Comparison of ENCODE assay signal across 14 cellular contexts in the genomic region with DNA sequence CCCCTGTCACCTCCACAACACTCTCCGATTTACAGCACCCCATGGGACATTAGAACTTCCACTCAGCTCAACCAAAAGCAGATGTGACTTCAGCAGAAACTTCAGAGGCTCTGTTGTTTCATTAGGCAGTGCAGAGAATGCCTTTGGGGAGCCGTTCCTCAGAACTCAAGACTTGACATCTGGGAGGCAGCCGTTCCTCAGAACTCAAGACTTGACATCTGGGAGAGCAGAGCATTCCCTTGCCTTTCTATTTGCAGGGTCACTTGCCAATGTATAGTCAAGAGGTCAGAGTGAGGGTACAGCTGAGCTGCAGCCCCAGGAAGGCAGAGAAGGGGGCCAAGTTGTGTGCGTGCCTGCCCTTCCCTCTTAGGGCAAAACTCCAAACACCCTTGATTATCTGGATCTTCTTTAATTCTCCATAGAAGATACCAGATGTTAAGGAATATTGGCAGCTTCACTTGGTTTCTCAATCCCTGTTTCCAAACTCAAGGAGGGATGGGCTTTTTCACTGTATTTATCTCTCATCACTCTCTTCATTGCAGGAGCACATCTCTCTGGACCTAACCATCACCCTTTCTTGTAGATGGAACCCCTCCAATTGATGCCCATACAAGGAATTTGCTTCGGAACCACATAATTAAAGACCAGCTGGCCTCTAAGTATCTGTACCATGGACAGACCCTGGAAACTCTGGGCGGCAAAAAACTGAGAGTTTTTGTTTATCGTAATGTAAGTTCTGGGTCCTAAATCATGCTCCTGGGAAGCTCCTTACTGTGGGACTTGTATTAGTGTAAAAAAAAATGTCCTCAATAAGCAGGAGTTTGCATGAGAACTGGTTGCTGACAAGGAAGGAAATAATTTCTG. TPM values are rescaled to one million over a fixed set of nuclear protein-coding genes. Genes with fewer than 3 reads are reported as not detected.
DNase-seq lines count a peak whose midpoint lies in the region; ATAC-seq and TF ChIP-seq lines count a peak whose summit lies in the region.
"Had no signal": no experiment of that assay in that cellular context is flagged by ENCODE, and none has a peak within 500 bp of the region (broad histone marks: within the 10 kb centered on the region; RNA-seq: fewer than 3 reads in every experiment).

No MANE protein-coding gene starts in this region.

- H3K36me3 ChIP-seq in SJSA1, result peaks cover 57% of the 10 kb centered on the region
- H3K36me3 ChIP-seq in skeletal muscle tissue (ENCODE audit: control insufficient read depth in 3 of 3, insufficient read depth in 3 of 3, low read length in 3 of 3), result peaks cover 4 to 12% (median 7%) of the 10 kb centered on the region in 3 donors

- DNase-seq in Calu3 (no peak), SJSA1 (ENCODE audit: low read depth in 1 of 2, low spot score in 2 of 2) (no peak), left ventricle myocardium superior (no peak), substantia nigra (lab: John Stamatoyannopoulos, UW) (no peak), NCI-H526 treated with DMSO at 0.1 percent for 48 hours (lab: John Stamatoyannopoulos, UW) (no peak), T-helper 9 cell (no peak)
- DNase-seq: anterior cingulate cortex, naive B cell, NCI-H1048, NCI-H524, SHP77 treated with DMSO at 0.1 percent for 48 hours had no signal

- H3K4me1 ChIP-seq in SJSA1 (replicated peaks), result peaks cover 73% of the 10 kb centered on the region
- peaks cover 21 to 32% (median 29%) of the 10 kb centered on the region in 3 donors for H3K4me1 ChIP-seq in skeletal muscle tissue (ENCODE audit: control insufficient read depth in 3 of 3, insufficient read depth in 3 of 3, low read length in 3 of 3)

- CTCF ChIA-PET in Calu3 (lab: Charles Lee), result interaction anchor here (0.6 to 2.1 kb wide), 13 partner anchors 8 to 111 kb away, joined by 3 to 10 read pairs (median 4); a partner anchor contains a TSS

- peaks cover 45% of the 10 kb centered on the region for H3K36me3 Mint-ChIP-seq in Calu3 (ENCODE audit: insufficient read depth, unreplicated experiment)
- H3K36me3 Mint-ChIP-seq: naive B cell had no signal

- TF ChIP-seq CTCF in Calu3 (IDR thresholded peaks at IDR 0.05; ENCODE audit: unreplicated experiment), result no peak

- no peak overlapping the region for H3K9ac ChIP-seq in skeletal muscle tissue (ENCODE audit: low read depth in 1 of 3, low read length in 3 of 3)

- H3K4me3 ChIP-seq in SJSA1, result no peak overlapping the region
- H3K4me3 ChIP-seq in skeletal muscle tissue (ENCODE audit: low read length in 3 of 3), result peak overlapping the region in 1 of 3 donors; percentile 22

- H3K27me3 ChIP-seq in SJSA1 (replicated peaks) (no peaks in the 10 kb centered on the region), skeletal muscle tissue (ENCODE audit: control insufficient read depth in 3 of 3, insufficient read depth in 3 of 3, low read length in 3 of 3) (no peaks in the 10 kb centered on the region)

- intact Hi-C loops in Calu3 (cut with micrococcal nuclease; ENCODE audit: unreplicated experiment), result no loop called here
- intact Hi-C loops in left ventricle myocardium superior (cut with micrococcal nuclease), result no loop called here

- H3K27ac Mint-ChIP-seq in Calu3 (ENCODE audit: unreplicated experiment), result peak overlapping the region; percentile 74

- H3K4me3 Mint-ChIP-seq in Calu3 (ENCODE audit: low read depth, unreplicated experiment), result peak overlapping the region; percentile 38
- H3K4me3 Mint-ChIP-seq: naive B cell had no signal

- H3K9me3 Mint-ChIP-seq in Calu3 (ENCODE audit: low read depth, unreplicated experiment), result no peaks in the 10 kb centered on the region
- H3K9me3 Mint-ChIP-seq: naive B cell had no signal

- ATAC-seq in left ventricle myocardium superior (peak; percentile 59), GM21381 (IDR thresholded peaks at IDR 0.05; ENCODE audit: unreplicated experiment) (no peak)

- H3K4me1 Mint-ChIP-seq in Calu3 (ENCODE audit: low read depth, unreplicated experiment), result peaks cover 71% of the 10 kb centered on the region
- H3K4me1 Mint-ChIP-seq: naive B cell had no signal

- H3K27me3 Mint-ChIP-seq in Calu3 (ENCODE audit: unreplicated experiment), result no peaks in the 10 kb centered on the region

- TSS peak; percentile 75 for BruUV-seq in Calu3 (replicated peaks; lab: Mats Ljungman, UMichigan)

- H3K9me3 ChIP-seq in SJSA1 (replicated peaks) (no peaks in the 10 kb centered on the region), skeletal muscle tissue (ENCODE audit: control insufficient read depth in 3 of 3, low read length in 3 of 3) (no peaks in the 10 kb centered on the region)

- peak overlapping the region; percentile 88 for H3K27ac ChIP-seq in SJSA1
- H3K27ac ChIP-seq in skeletal muscle tissue (ENCODE audit: low read depth, low read length), result peak overlapping the region; percentile 46
- no peak overlapping the region for H3K27ac ChIP-seq in substantia nigra (ENCODE audit: low read depth, low read length, poor library complexity, severe bottlenecking)
- H3K27ac ChIP-seq: VCaP had no signal

RNA-seq across cellular contexts. Expression of a gene that starts 25.6 kb away (rescaled TPM):
- total RNA-seq in Calu3 (2022), result 41.4 and 95.2 TPM in 2 replicates
- 172 and 185 TPM in 2 replicates for total RNA-seq in SJSA1 (2014; rRNA removed; shearing (Covaris generic))
- total RNA-seq in left ventricle myocardium superior, result 47.6 TPM
- total RNA-seq in skeletal muscle tissue, result 204 TPM
